Comparison of ENCODE assay signal across 15 cellular contexts in the genomic region with DNA sequence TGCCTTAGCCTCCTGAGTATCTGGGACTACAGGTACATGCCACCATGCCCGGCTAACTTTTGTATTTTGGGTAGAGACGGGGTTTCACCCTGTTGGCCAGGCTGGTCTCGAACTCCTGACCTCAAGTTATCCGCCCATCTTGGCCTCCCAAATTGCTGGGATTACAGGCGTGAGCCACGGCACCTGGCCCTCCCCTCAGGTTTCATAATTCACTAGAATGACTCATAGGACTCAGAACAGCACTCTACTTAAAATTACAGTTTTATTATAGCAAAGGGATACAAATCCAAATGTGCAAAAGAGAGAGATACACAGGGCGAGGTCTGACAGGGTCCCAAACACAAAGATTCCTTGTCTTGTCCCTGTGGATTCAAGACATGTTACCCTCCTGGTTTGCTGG. TPM values are rescaled to one million over a fixed set of nuclear protein-coding genes. Genes with fewer than 3 reads are reported as not detected.
A peak's percentile ranks its signal among the peaks of the same experiment; 100 is the strongest.
DNase-seq lines count a peak whose midpoint lies in the region; ATAC-seq and TF ChIP-seq lines count a peak whose summit lies in the region.
"Had no signal": no experiment of that assay in that cellular context is flagged by ENCODE, and none has a peak within 500 bp of the region (broad histone marks: within the 10 kb centered on the region; RNA-seq: fewer than 3 reads in every experiment).

No MANE protein-coding gene starts in this region.

- dilution Hi-C loops in mammary epithelial cell (cut with HindIII; ENCODE audit: low sequenced_read_pairs): no loop called here

- no peak overlapping the region for H3K4me3 Mint-ChIP-seq in MCF 10A (ENCODE audit: unreplicated experiment)
- H3K4me3 Mint-ChIP-seq: neural crest cell had no signal

- no peak overlapping the region for H2AFZ ChIP-seq in mammary epithelial cell (ENCODE audit: low read depth, low read length)

- H3K9me3 ChIP-seq in breast epithelium (no peaks in the 10 kb centered on the region), mammary epithelial cell (replicated peaks; ENCODE audit: insufficient read depth, low read length) (no peaks in the 10 kb centered on the region)
- H3K9me3 ChIP-seq: BLaER1 had no signal

- H3K4me1 Mint-ChIP-seq in MCF 10A (ENCODE audit: insufficient read depth, unreplicated experiment): peaks cover 7% of the 10 kb centered on the region

- TF ChIP-seq CTCF in MCF 10A (IDR thresholded peaks at IDR 0.05; ENCODE audit: unreplicated experiment) (no peak), breast epithelium (IDR thresholded peaks at IDR 0.05) (no peak), mammary epithelial cell (conservative IDR thresholded peaks at IDR 0.05 in 1 of 2, IDR thresholded peaks at IDR 0.05 in 1 of 2; ENCODE audit: extremely low read depth in 1 of 2, insufficient read depth in 1 of 2, low read depth in 1 of 2, low read length in 2 of 2) (no peak)

- H3K27me3 ChIP-seq in breast epithelium (peaks cover 0 to 20% of the 10 kb centered on the region in 2 donors), mammary epithelial cell (ENCODE audit: insufficient read depth, low read length) (no peaks in the 10 kb centered on the region)

- H3K27ac ChIP-seq in breast epithelium (no peak overlapping the region), mammary epithelial cell (ENCODE audit: insufficient read depth, low read depth, low read length) (peak overlapping the region; percentile 71)
- H3K27ac ChIP-seq: BLaER1, HL-60 had no signal

- DNase-seq in MCF 10A (ENCODE audit: unreplicated experiment) (peak; percentile 53), breast epithelium (ENCODE audit: low spot score in 2 of 2) (no peak), NCI-H226 (peak; percentile 16), mammary epithelial cell (peak; percentile 33), anterior cingulate cortex (lab: John Stamatoyannopoulos, UW) (no peak), RKO (ENCODE audit: low spot score) (no peak)
- DNase-seq in stimulated activated naive CD8-positive, alpha-beta T cell treated with anti-CD3 and anti-CD28 coated beads, Interleukin-15, Interleukin-2, amounts not matched to agents 100 U/mL and 50 U/mL, for 24 hours: peak; percentile 14
- DNase-seq: activated gamma-delta T cell, cortex of kidney, left cardiac atrium had no signal

- H3K4me3 ChIP-seq in breast epithelium (no peak overlapping the region), mammary epithelial cell (replicated peaks in 1 of 3; ENCODE audit: insufficient read depth in 1 of 3, low read depth in 2 of 3, low read length in 3 of 3) (no peak overlapping the region)
- H3K4me3 ChIP-seq: BLaER1 had no signal

- no peak for TF ChIP-seq POLR2A in breast epithelium (IDR thresholded peaks at IDR 0.05)

- peak overlapping the region; percentile 12 for H3K4me2 ChIP-seq in mammary epithelial cell (ENCODE audit: insufficient read depth, low read depth, low read length)
- H3K4me2 ChIP-seq: BLaER1 had no signal

- H3K9me3 Mint-ChIP-seq in MCF 10A (ENCODE audit: unreplicated experiment): no peaks in the 10 kb centered on the region
- H3K9me3 Mint-ChIP-seq: neural crest cell had no signal

- peak overlapping the region; percentile 8 for H3K9ac ChIP-seq in mammary epithelial cell (ENCODE audit: insufficient read depth, low read length)
- H3K9ac ChIP-seq: BLaER1 had no signal

- in situ Hi-C loops in mammary epithelial cell (cut with MboI; ENCODE audit: low sequenced_read_pairs in 2 of 2): loop anchor here (10.0 kb wide), 2 partner anchors 211 to 309 kb away; no protein-coding TSS in a partner anchor

- POLR2A ChIA-PET in MCF 10A (lab: Yijun Ruan, JAX): no interaction called here

- ATAC-seq in stimulated activated naive CD8-positive, alpha-beta T cell treated with anti-CD3 and anti-CD28 coated beads, Interleukin-15, Interleukin-2, amounts not matched to agents 100 U/mL and 50 U/mL, for 24 hours: no peak
- no peak for ATAC-seq in HG03097 (IDR thresholded peaks at IDR 0.05; ENCODE audit: low FRiP score, unreplicated experiment)
- ATAC-seq: left cardiac atrium, Panc1 had no signal

- CTCF ChIA-PET in MCF 10A (lab: Yijun Ruan, JAX) (interaction anchor here (0.5 kb wide), 3 partner anchors 9 to 321 kb away, joined by 3 to 5 read pairs (median 4); no protein-coding TSS in a partner anchor), mammary epithelial cell (lab: Charles Lee; ENCODE audit: low non-redundant PET) (no interaction called here)

- H4K20me1 ChIP-seq in mammary epithelial cell (ENCODE audit: insufficient read depth, low read length): no peaks in the 10 kb centered on the region

- intact Hi-C loops in MCF 10A (cut with micrococcal nuclease): no loop called here
- intact Hi-C loops in breast epithelium (cut with DNase I; ENCODE audit: low total_unique reads): no loop called here
- intact Hi-C loops in mammary epithelial cell (cut with micrococcal nuclease): no loop called here

- H3K27me3 Mint-ChIP-seq in MCF 10A (ENCODE audit: insufficient read depth, unreplicated experiment): peaks cover 16% of the 10 kb centered on the region

- WGBS in mammary epithelial cell (ENCODE audit: low coverage, missing lambda C conversion rate): 60% methylated on average over 7 of the region's 7 CpGs

- BruUV-seq in MCF 10A (replicated peaks; lab: Mats Ljungman, UMichigan) (no TSS peak), mammary epithelial cell (replicated peaks; lab: Mats Ljungman, UMichigan) (no TSS peak)

- H3K36me3 ChIP-seq in breast epithelium (no peaks in the 10 kb centered on the region), mammary epithelial cell (ENCODE audit: insufficient read depth, low read length) (no peaks in the 10 kb centered on the region)

- H3K27ac Mint-ChIP-seq in MCF 10A (ENCODE audit: low read depth, unreplicated experiment): peak overlapping the region; percentile 63

- H3K36me3 Mint-ChIP-seq in MCF 10A (ENCODE audit: insufficient read depth, unreplicated experiment): peaks cover 6% of the 10 kb centered on the region

- H3K4me1 ChIP-seq in breast epithelium (peaks cover 0 to 5% of the 10 kb centered on the region in 2 donors), mammary epithelial cell (ENCODE audit: insufficient read depth, low read length) (peaks cover 16% of the 10 kb centered on the region)

- peaks cover 68% of the 10 kb centered on the region for H3K79me2 ChIP-seq in mammary epithelial cell (ENCODE audit: insufficient read depth, low read length)

RNA-seq across cellular contexts. Expression of a gene that starts 5.0 kb away (rescaled TPM):
- total RNA-seq in MCF 10A (2022) (44.6 and 55.4 TPM in 2 replicates), breast epithelium (10 to 100 TPM; 25.3 to 27.9 (median 27.2) TPM), mammary epithelial cell (10 to 100 TPM; 31.9 to 42.8 TPM)
- 9.6 TPM for polyA plus RNA-seq in mammary epithelial cell
- polyA minus RNA-seq in mammary epithelial cell: 9.4 TPM

Comparison
In these comparisons a context has a peak if more than half of its experiments do, and no peak if none do; other contexts are left out.
1. DNase-seq: peak in MCF 10A (single experiment), NCI-H226 (single experiment), mammary epithelial cell (single experiment) and stimulated activated naive CD8-positive, alpha-beta T cell treated with anti-CD3 and anti-CD28 coated beads, Interleukin-15, Interleukin-2, amounts not matched to agents 100 U/mL and 50 U/mL, for 24 hours (single experiment); none in breast epithelium (0 of 2), anterior cingulate cortex (0 of 58) and RKO (single experiment).